Comparison of ENCODE assay signal across 10 cellular contexts in genomic region chr2:85827879-85828569, GRCh38.
DNase-seq lines count a peak whose midpoint lies in the region; ATAC-seq and TF ChIP-seq lines count a peak whose summit lies in the region.
"Had no signal": no experiment of that assay in that cellular context is flagged by ENCODE, and none has a peak within 500 bp of the region (broad histone marks: within the 10 kb centered on the region; RNA-seq: fewer than 3 reads in every experiment).

No MANE protein-coding gene starts in this region.

- no peaks in the 10 kb centered on the region; the same call in 1 of the 2 replicates for H3K4me1 ChIP-seq in Karpas-422 (ENCODE audit: low read length)
- no peaks in the 10 kb centered on the region for H3K4me1 ChIP-seq in endocrine pancreas (ENCODE audit: control insufficient read depth, insufficient read depth, low read length)
- no peaks in the 10 kb centered on the region for H3K4me1 ChIP-seq in parathyroid adenoma
- peaks cover 4% of the 10 kb centered on the region for H3K4me1 ChIP-seq in body of pancreas
- H3K4me1 ChIP-seq: uterus had no signal

- CTCF ChIA-PET in Calu3 (lab: Charles Lee) = interaction anchor here (0.5 to 3.4 kb wide), 16 partner anchors 10 to 375 kb away, joined by 3 to 42 read pairs (median 3); partner anchors contain the start of genes POLR1A, PTCD3 and ST3GAL5

- no peak for TF ChIP-seq POLR2A in body of pancreas (IDR thresholded peaks at IDR 0.05)

- H3K9ac ChIP-seq in Karpas-422 (ENCODE audit: low read length) (peak overlapping the region; percentile 38; the same call in 1 of the 2 replicates), endocrine pancreas (ENCODE audit: control insufficient read depth, insufficient read depth, low read length) (peak overlapping the region; percentile 8), parathyroid adenoma (no peak overlapping the region)

- no peak overlapping the region for H2AFZ ChIP-seq in Karpas-422 (ENCODE audit: low read length)
- H2AFZ ChIP-seq in parathyroid adenoma = peak overlapping the region; percentile 38

- H3K9me2 ChIP-seq in Karpas-422 (replicated peaks; ENCODE audit: insufficient read depth, low read length) = no peaks in the 10 kb centered on the region

- H3K27me3 ChIP-seq in Karpas-422 (ENCODE audit: low read length) = no peaks in the 10 kb centered on the region
- no peaks in the 10 kb centered on the region for H3K27me3 ChIP-seq in endocrine pancreas (ENCODE audit: control insufficient read depth, insufficient read depth, low read length)
- no peaks in the 10 kb centered on the region for H3K27me3 ChIP-seq in parathyroid adenoma (ENCODE audit: control insufficient read depth, insufficient read depth, low read length)
- no peaks in the 10 kb centered on the region for H3K27me3 ChIP-seq in body of pancreas
- H3K27me3 ChIP-seq: SJCRH30, uterus had no signal

- H3K4me1 Mint-ChIP-seq in Calu3 (ENCODE audit: low read depth, unreplicated experiment) = peaks cover 18% of the 10 kb centered on the region

- no peaks in the 10 kb centered on the region for H3K9me3 ChIP-seq in Karpas-422 (ENCODE audit: low read length)
- no peaks in the 10 kb centered on the region for H3K9me3 ChIP-seq in endocrine pancreas (ENCODE audit: control insufficient read depth, low read length)
- H3K9me3 ChIP-seq in parathyroid adenoma (ENCODE audit: control insufficient read depth, low read length) = no peaks in the 10 kb centered on the region
- H3K9me3 ChIP-seq in body of pancreas = no peaks in the 10 kb centered on the region
- H3K9me3 ChIP-seq: SJCRH30, uterus had no signal

- WGBS in body of pancreas, 2 donors = 65 to 66% methylated on average over 18 of the region's 18 CpGs

- TF ChIP-seq CTCF in Calu3 (IDR thresholded peaks at IDR 0.05; ENCODE audit: unreplicated experiment) = no peak
- no peak for TF ChIP-seq CTCF in parathyroid adenoma (IDR thresholded peaks at IDR 0.05)
- TF ChIP-seq CTCF in body of pancreas (IDR thresholded peaks at IDR 0.05) = no peak

- in situ Hi-C loops in KBM-7 (cut with MboI; ENCODE audit: low pct_unique_long_range_greater_than_20kb, low sequenced_read_pairs) = loop anchor here (10.0 kb wide), 1 partner anchor 247 kb away; no protein-coding TSS in a partner anchor

- intact Hi-C loops in Calu3 (cut with micrococcal nuclease; ENCODE audit: unreplicated experiment) (loop anchor here (1.0 to 10.0 kb wide), 3 partner anchors 191 to 547 kb away; no protein-coding TSS in a partner anchor), body of pancreas (cut with DNase I) (loop anchor here (2.0 kb wide), 1 partner anchor 253 kb away; no protein-coding TSS in a partner anchor)

- no peak overlapping the region for H3K27ac Mint-ChIP-seq in Calu3 (ENCODE audit: unreplicated experiment)

- no peaks in the 10 kb centered on the region for H3K9me3 Mint-ChIP-seq in Calu3 (ENCODE audit: low read depth, unreplicated experiment)

- ATAC-seq in GM21367 (IDR thresholded peaks at IDR 0.05; ENCODE audit: unreplicated experiment) (no peak), body of pancreas (no peak)

- DNase-seq in Calu3 (no peak), Karpas-422 (no peak), KBM-7 (no peak), body of pancreas (no peak)
- no peak for DNase-seq in central memory CD4-positive, alpha-beta T cell

- H3K4me3 ChIP-seq in Karpas-422 (ENCODE audit: low read length) (no peak overlapping the region; the same call in 1 of the 2 replicates), endocrine pancreas (ENCODE audit: control insufficient read depth, insufficient read depth, low read length) (no peak overlapping the region), parathyroid adenoma (ENCODE audit: low read depth, low read length) (no peak overlapping the region), body of pancreas (no peak overlapping the region)
- H3K4me3 ChIP-seq: SJCRH30 had no signal

- H3K27ac ChIP-seq in Karpas-422 (ENCODE audit: low read length) (no peak overlapping the region), parathyroid adenoma (no peak overlapping the region), body of pancreas (no peak overlapping the region)
- H3K27ac ChIP-seq: SJCRH30 had no signal

- peaks cover 17% of the 10 kb centered on the region for H3K27me3 Mint-ChIP-seq in Calu3 (ENCODE audit: unreplicated experiment)

- no TSS peak for BruUV-seq in Calu3 (replicated peaks; lab: Mats Ljungman, UMichigan)

- peak overlapping the region; percentile 51 for H3K4me2 ChIP-seq in Karpas-422 (ENCODE audit: low read depth, low read length, poor library complexity, severe bottlenecking)
- H3K4me2 ChIP-seq in parathyroid adenoma (ENCODE audit: low read length) = peak overlapping the region; percentile 51

- no peaks in the 10 kb centered on the region for H3K36me3 Mint-ChIP-seq in Calu3 (ENCODE audit: insufficient read depth, unreplicated experiment)

- no peaks in the 10 kb centered on the region for H3K79me2 ChIP-seq in Karpas-422 (ENCODE audit: low read length)
- no peaks in the 10 kb centered on the region for H3K79me2 ChIP-seq in parathyroid adenoma

- peak overlapping the region; percentile 12 for H3K4me3 Mint-ChIP-seq in Calu3 (ENCODE audit: low read depth, unreplicated experiment)

- H3K36me3 ChIP-seq in Karpas-422 (ENCODE audit: insufficient read depth, low read length) = no peaks in the 10 kb centered on the region
- no peaks in the 10 kb centered on the region for H3K36me3 ChIP-seq in endocrine pancreas (ENCODE audit: control insufficient read depth, insufficient read depth, low read length)
- H3K36me3 ChIP-seq in parathyroid adenoma (ENCODE audit: control insufficient read depth, insufficient read depth, low read length) = no peaks in the 10 kb centered on the region
- no peaks in the 10 kb centered on the region for H3K36me3 ChIP-seq in body of pancreas (replicated peaks in 1 of 2; ENCODE audit: insufficient read depth in 1 of 2, low read depth in 2 of 2)
- H3K36me3 ChIP-seq: SJCRH30, uterus had no signal

- H4K20me1 ChIP-seq in Karpas-422 (ENCODE audit: insufficient read depth, low read depth, low read length) = no peaks in the 10 kb centered on the region
